In genomic region chr19:34241513-34242337, GRCh38 we compare ENCODE assay signal across 9 cellular contexts. TPM values are rescaled to one million over a fixed set of nuclear protein-coding genes. Genes with fewer than 3 reads are reported as not detected.
DNase-seq lines count a peak whose midpoint lies in the region; ATAC-seq, FAIRE-seq and TF ChIP-seq lines count a peak whose summit lies in the region.
"Had no signal": no experiment of that assay in that cellular context is flagged by ENCODE, and none has a peak within 500 bp of the region (broad histone marks: within the 10 kb centered on the region; RNA-seq: fewer than 3 reads in every experiment).

No MANE protein-coding gene starts in this region.

- no peak overlapping the region for H3K9ac ChIP-seq in SU-DHL-6 (ENCODE audit: low read length)

- FAIRE-seq in GM19239 (lab: Jason Lieb, UNC): no peak

- intact Hi-C loops in left lung (cut with DNase I): no loop called here

- no peak overlapping the region for H3K27ac ChIP-seq in SU-DHL-6 (ENCODE audit: low read depth, low read length)
- no peak overlapping the region for H3K27ac ChIP-seq in left lung

- TF ChIP-seq CTCF in SU-DHL-6 (IDR thresholded peaks at IDR 0.05; ENCODE audit: insufficient read depth, low read length, poor library complexity, severe bottlenecking): peak; percentile 77
- TF ChIP-seq CTCF in left lung (IDR thresholded peaks at IDR 0.05): no peak

- H3K9me2 ChIP-seq in SU-DHL-6 (replicated peaks; ENCODE audit: insufficient read depth, low read length): no peaks in the 10 kb centered on the region

- H3K36me3 ChIP-seq in SU-DHL-6 (ENCODE audit: low read length) (no peaks in the 10 kb centered on the region), left lung (no peaks in the 10 kb centered on the region)

- no peak overlapping the region for H2AFZ ChIP-seq in SU-DHL-6 (ENCODE audit: low read depth, low read length, severe bottlenecking)

- H3K9me3 ChIP-seq in SU-DHL-6 (ENCODE audit: insufficient read depth, low read length) (no peaks in the 10 kb centered on the region), left lung (no peaks in the 10 kb centered on the region)

- H3K4me1 ChIP-seq in left lung: no peaks in the 10 kb centered on the region

- H3K4me3 ChIP-seq in SU-DHL-6 (ENCODE audit: insufficient read depth, low read length, poor library complexity, severe bottlenecking): no peak overlapping the region
- no peak overlapping the region for H3K4me3 ChIP-seq in left lung

- DNase-seq in DMS79 treated with DMSO at 0.1 percent for 48 hours (lab: John Stamatoyannopoulos, UW) (peak; percentile 72), LHCN-M2 (ENCODE audit: low read depth) (peak; percentile 34), left lung (peak in 1 of 2 donors; percentile 68), GM19239 (ENCODE audit: insufficient read length, low spot score) (no peak), pons (ENCODE audit: low spot score) (no peak), SW480 (ENCODE audit: low spot score) (no peak)
- DNase-seq: HCEC 1CT had no signal

- H4K20me1 ChIP-seq in SU-DHL-6 (ENCODE audit: low read depth, low read length): no peaks in the 10 kb centered on the region

- no peaks in the 10 kb centered on the region for H3F3A ChIP-seq in SU-DHL-6 (ENCODE audit: insufficient read depth)

- no peak overlapping the region for H3K4me2 ChIP-seq in SU-DHL-6 (ENCODE audit: low read depth, low read length, poor library complexity, severe bottlenecking)

- ATAC-seq in left lung: peak; percentile 99
- no peak for ATAC-seq in HG03469 (IDR thresholded peaks at IDR 0.05; ENCODE audit: unreplicated experiment)

- H3K79me2 ChIP-seq in SU-DHL-6 (ENCODE audit: insufficient read depth, low read length): no peaks in the 10 kb centered on the region

- H3K27me3 ChIP-seq in SU-DHL-6 (ENCODE audit: low read length): no peaks in the 10 kb centered on the region
- no peaks in the 10 kb centered on the region for H3K27me3 ChIP-seq in left lung

RNA-seq across cellular contexts. Expression of gene GARRE1, which starts 12.6 kb away (rescaled TPM):
- total RNA-seq in LHCN-M2 (2014; rRNA removed): 6.8 and 7.7 TPM in 2 replicates
- polyA plus RNA-seq in LHCN-M2 (2012): 5.8 TPM
- 10 to 100 TPM; 26.2 to 26.7 TPM for total RNA-seq in left lung

Comparison
In these comparisons a context has a peak if more than half of its experiments do, and no peak if none do; other contexts are left out.
1. DNase-seq: peak in DMS79 treated with DMSO at 0.1 percent for 48 hours (single experiment) and LHCN-M2 (single experiment); none in GM19239 (single experiment), pons (single experiment) and SW480 (single experiment).